ENCODE assay signal across 29 cellular contexts in genomic region chr4:151931563-151931962, GRCh38.
DNase-seq lines count a peak whose midpoint lies in the region; ATAC-seq and TF ChIP-seq lines count a peak whose summit lies in the region.
"Had no signal": no experiment of that assay in that cellular context is flagged by ENCODE, and none has a peak within 500 bp of the region (broad histone marks: within the 10 kb centered on the region; RNA-seq: fewer than 3 reads in every experiment).

No MANE protein-coding gene starts in this region.

- H3K36me3 ChIP-seq in A673 (ENCODE audit: insufficient read depth, low read length, poor library complexity, severe bottlenecking) (no peaks in the 10 kb centered on the region), DND-41 (ENCODE audit: insufficient read depth, low read length) (no peaks in the 10 kb centered on the region)
- H3K36me3 ChIP-seq: left ventricle myocardium inferior, upper lobe of left lung had no signal

- H3K9me3 ChIP-seq in A673 (ENCODE audit: low read depth, low read length, poor library complexity, severe bottlenecking) (no peaks in the 10 kb centered on the region), DND-41 (ENCODE audit: insufficient read depth, low read length, severe bottlenecking) (no peaks in the 10 kb centered on the region)
- H3K9me3 ChIP-seq: left ventricle myocardium inferior, upper lobe of left lung had no signal

- H3K4me2 ChIP-seq in DND-41 (ENCODE audit: insufficient read depth, low read length): no peak overlapping the region
- H3K4me2 ChIP-seq: GM23338, KMS-11 had no signal

- intact Hi-C loops in A673 (cut with micrococcal nuclease; ENCODE audit: unreplicated experiment): no loop called here

- CTCF ChIA-PET in A673 (lab: Charles Lee): no interaction called here

- H3K79me2 ChIP-seq in DND-41 (ENCODE audit: insufficient read depth, low read length): no peaks in the 10 kb centered on the region
- H3K79me2 ChIP-seq: parathyroid adenoma had no signal

- no TSS peak for BruUV-seq in A673 (replicated peaks; lab: Mats Ljungman, UMichigan)

- H2AFZ ChIP-seq in DND-41 (ENCODE audit: low read depth, low read length): no peak overlapping the region
- H2AFZ ChIP-seq: parathyroid adenoma had no signal

- no peak for ATAC-seq in DND-41 (ENCODE audit: insufficient read depth, low read depth)
- ATAC-seq: activated CD4-positive, alpha-beta T cell treated with anti-CD3 and anti-CD28 coated beads for 36 hours; esophagus mucosa; GM23338; Panc1 had no signal

- peak; percentile 15 for DNase-seq in A673 (ENCODE audit: low spot score)
- DNase-seq in DND-41: peak; percentile 21
- peak; percentile 39 for DNase-seq in NAMALWA (ENCODE audit: low spot score)
- peak; percentile 77 for DNase-seq in NCI-H82 (lab: John Stamatoyannopoulos, UW)
- no peak for DNase-seq in SIG-M5 (lab: John Stamatoyannopoulos, UW)
- no peak for DNase-seq in Kasumi-1 (lab: John Stamatoyannopoulos, UW)
- DNase-seq in COLO668 (lab: John Stamatoyannopoulos, UW; ENCODE audit: unreplicated experiment): no peak
- no peak for DNase-seq in C1 segment of cervical spinal cord (lab: John Stamatoyannopoulos, UW)
- DNase-seq: activated CD4-positive, alpha-beta T cell treated with anti-CD3 and anti-CD28 coated beads for 36 hours; amniotic stem cell; dermis blood vessel endothelial cell; DMS79 treated with DMSO at 0.1 percent for 48 hours; foreskin fibroblast; head of caudate nucleus; islet precursor cell; left ventricle myocardium inferior; mesendoderm; NCI-H1930; NCI-H524; SHP77 treated with DMSO at 0.1 percent for 48 hours; small intestine; stimulated activated naive CD4-positive, alpha-beta T cell; upper lobe of left lung had no signal

- no peak overlapping the region for H3K9ac ChIP-seq in DND-41 (ENCODE audit: low read depth, low read length)
- H3K9ac ChIP-seq: KMS-11, parathyroid adenoma had no signal

- POLR2A ChIA-PET in A673 (lab: Charles Lee; ENCODE audit: low non-redundant PET): interaction anchor here (0.6 kb wide), 1 partner anchor 291 kb away, joined by 3 read pairs; no protein-coding TSS in a partner anchor

- H3K4me1 ChIP-seq in A673 (ENCODE audit: insufficient read depth, low read length, poor library complexity, severe bottlenecking) (no peaks in the 10 kb centered on the region), DND-41 (ENCODE audit: insufficient read depth, low read length) (peaks cover 6% of the 10 kb centered on the region)
- H3K4me1 ChIP-seq: parathyroid adenoma, upper lobe of left lung had no signal

- no peaks in the 10 kb centered on the region for H4K20me1 ChIP-seq in DND-41 (ENCODE audit: insufficient read depth, low read length)

- H3K27me3 ChIP-seq in A673 (replicated peaks; ENCODE audit: insufficient read depth, low read depth, low read length, poor library complexity) (no peaks in the 10 kb centered on the region), DND-41 (ENCODE audit: insufficient read depth, low read length, poor library complexity) (no peaks in the 10 kb centered on the region)
- H3K27me3 ChIP-seq: upper lobe of left lung had no signal

- no peak overlapping the region for H3K4me3 ChIP-seq in A673 (ENCODE audit: low read depth, low read length, poor library complexity, severe bottlenecking)
- no peak overlapping the region for H3K4me3 ChIP-seq in DND-41 (ENCODE audit: low read depth in 1 of 2, low read length in 2 of 2)
- H3K4me3 ChIP-seq: GM23338, left ventricle myocardium inferior, upper lobe of left lung had no signal

- TF ChIP-seq CTCF in A673 (conservative IDR thresholded peaks at IDR 0.05; ENCODE audit: low read depth, low read length): no peak
- TF ChIP-seq CTCF in DND-41 (IDR thresholded peaks at IDR 0.05; ENCODE audit: borderline replicate concordance, extremely low read depth, low read length, poor library complexity, severe bottlenecking): no peak

- H3K27ac ChIP-seq in A673 (ENCODE audit: low read depth, low read length, poor library complexity, severe bottlenecking): no peak overlapping the region
- no peak overlapping the region for H3K27ac ChIP-seq in DND-41 (ENCODE audit: low read length)
- H3K27ac ChIP-seq: C4-2B, KMS-11, left ventricle myocardium inferior, parathyroid adenoma, upper lobe of left lung had no signal

Comparison
In these comparisons a context has a peak if more than half of its experiments do, and no peak if none do; other contexts are left out.
1. DNase-seq: peak in A673 (single experiment), DND-41 (single experiment), NAMALWA (single experiment) and NCI-H82 (single experiment); none in SIG-M5 (single experiment), Kasumi-1 (0 of 2), COLO668 (single experiment) and C1 segment of cervical spinal cord (0 of 14).